In genomic region chr4:71189471-71189870, GRCh38 we compare ENCODE assay signal across 13 cellular contexts.
DNase-seq lines count a peak whose midpoint lies in the region; ATAC-seq, FAIRE-seq and TF ChIP-seq lines count a peak whose summit lies in the region.
"Had no signal": no experiment of that assay in that cellular context is flagged by ENCODE, and none has a peak within 500 bp of the region (broad histone marks: within the 10 kb centered on the region; RNA-seq: fewer than 3 reads in every experiment).

No MANE protein-coding gene starts in this region.

- DNase-seq in ACHN (peak; percentile 63), H4 (ENCODE audit: low spot score) (peak; percentile 61), bronchial epithelial cell (ENCODE audit: low read depth) (peak; percentile 47), mucosa of gallbladder (ENCODE audit: low spot score) (peak; percentile 11), cortex of kidney (lab: John Stamatoyannopoulos, UW) (no peak), cerebellar nuclear complex (lab: John Stamatoyannopoulos, UW) (no peak), DMS79 (lab: John Stamatoyannopoulos, UW) (no peak)
- DNase-seq: caudate nucleus; GDM1; kidney; NK-92 treated with Interleukin-12 subunit alpha and Interleukin-12 subunit beta, amount 100 ng/mL, for 24 hours; stimulated activated CD8-positive, alpha-beta memory T cell treated with anti-CD3 and anti-CD28 coated beads, Interleukin-4, amount 100 ng/mL, for 48 hours had no signal

- no peak for FAIRE-seq in bronchial epithelial cell (lab: Jason Lieb, UNC)
- FAIRE-seq: kidney had no signal

- in situ Hi-C loops in ACHN (cut with HindIII; ENCODE audit: low pct_ligation_motif_present, low pct_unique_long_range_greater_than_20kb, low sequenced_read_pairs) = no loop called here

- TF ChIP-seq CTCF in bronchial epithelial cell (IDR thresholded peaks at IDR 0.05; ENCODE audit: insufficient read depth, low read length, severe bottlenecking) = peak; percentile 20

- H3K4me3 ChIP-seq in bronchial epithelial cell (ENCODE audit: low read depth, low read length) = no peak overlapping the region

- no peaks in the 10 kb centered on the region for H3K36me3 ChIP-seq in bronchial epithelial cell (ENCODE audit: control insufficient read depth, insufficient read depth, low read length)

- H3K27me3 ChIP-seq in bronchial epithelial cell (ENCODE audit: control insufficient read depth, insufficient read depth, low read length) = peaks cover 5% of the 10 kb centered on the region

- ATAC-seq in GM21528 (IDR thresholded peaks at IDR 0.05; ENCODE audit: low FRiP score, unreplicated experiment) = no peak

Comparison
In these comparisons a context has a peak if more than half of its experiments do, and no peak if none do; other contexts are left out.
1. DNase-seq: peak in ACHN (single experiment), H4 (single experiment), bronchial epithelial cell (single experiment) and mucosa of gallbladder (single experiment); none in cortex of kidney (single experiment), cerebellar nuclear complex (0 of 2) and DMS79 (single experiment).